ENCODE assay signal across 11 cellular contexts in genomic region chr2:142603761-142604160, GRCh38.
A peak's percentile ranks its signal among the peaks of the same experiment; 100 is the strongest.
DNase-seq lines count a peak whose midpoint lies in the region; ATAC-seq, FAIRE-seq and TF ChIP-seq lines count a peak whose summit lies in the region.
"Had no signal": no experiment of that assay in that cellular context is flagged by ENCODE, and none has a peak within 500 bp of the region (broad histone marks: within the 10 kb centered on the region; RNA-seq: fewer than 3 reads in every experiment).

No MANE protein-coding gene starts in this region.

- H3K36me3 ChIP-seq in A673 (ENCODE audit: insufficient read depth, low read length, poor library complexity, severe bottlenecking) (no peaks in the 10 kb centered on the region), Loucy (ENCODE audit: insufficient read depth, low read length) (no peaks in the 10 kb centered on the region), heart right ventricle (no peaks in the 10 kb centered on the region)

- ATAC-seq in HG03159 (IDR thresholded peaks at IDR 0.05; ENCODE audit: unreplicated experiment) (no peak), GM18909 (IDR thresholded peaks at IDR 0.05; ENCODE audit: poor library complexity, unreplicated experiment) (no peak), heart right ventricle (no peak)

- BruUV-seq in A673 (replicated peaks; lab: Mats Ljungman, UMichigan) = no TSS peak

- 40 to 69% methylated on average over 1 of the region's 1 CpG for WGBS in heart right ventricle, 2 donors

- no peak overlapping the region for H2AFZ ChIP-seq in Loucy (ENCODE audit: low read length)
- H2AFZ ChIP-seq: parathyroid adenoma had no signal

- POLR2A ChIA-PET in A673 (lab: Charles Lee; ENCODE audit: low non-redundant PET) = no interaction called here

- CTCF ChIA-PET in A673 (lab: Charles Lee) = interaction anchor here (0.6 to 1.0 kb wide), 3 partner anchors 438 to 1110 kb away, joined by 3 read pairs; no protein-coding TSS in a partner anchor

- FAIRE-seq in TTC549 (lab: Jason Lieb, UNC) (peak; percentile 46), frontal cortex (lab: Jason Lieb, UNC) (peak; percentile 31)

- peaks cover 34% of the 10 kb centered on the region for H3K4me1 ChIP-seq in A673 (ENCODE audit: insufficient read depth, low read length, poor library complexity, severe bottlenecking)
- H3K4me1 ChIP-seq in Loucy (ENCODE audit: insufficient read depth, low read length, poor library complexity, severe bottlenecking) = no peaks in the 10 kb centered on the region
- H3K4me1 ChIP-seq in heart right ventricle = no peaks in the 10 kb centered on the region
- H3K4me1 ChIP-seq: parathyroid adenoma had no signal

- H3K79me2 ChIP-seq in Loucy (ENCODE audit: insufficient read depth, low read length) = no peaks in the 10 kb centered on the region
- H3K79me2 ChIP-seq: parathyroid adenoma had no signal

- peak; percentile 57 for DNase-seq in A673 (ENCODE audit: low spot score)
- DNase-seq in frontal cortex (ENCODE audit: low spot score in 2 of 2) = no peak
- DNase-seq in stimulated activated CD4-positive, alpha-beta T cell treated with anti-CD3 and anti-CD28 coated beads, Interleukin-4, amount 100 ng/mL, for 1 hour = no peak
- DNase-seq in heart right ventricle = no peak
- DNase-seq: activated CD8-positive, alpha-beta memory T cell treated with anti-CD3 and anti-CD28 coated beads, Interleukin-2, amount 50 U/mL, for 48 hours; AML-193 had no signal

- no peak overlapping the region for H3K27ac ChIP-seq in A673 (ENCODE audit: low read depth, low read length, poor library complexity, severe bottlenecking)
- no peak overlapping the region for H3K27ac ChIP-seq in heart right ventricle
- H3K27ac ChIP-seq: parathyroid adenoma had no signal

- TF ChIP-seq CTCF in A673 (conservative IDR thresholded peaks at IDR 0.05; ENCODE audit: low read depth, low read length) (peak; percentile 71), Loucy (conservative IDR thresholded peaks at IDR 0.05; ENCODE audit: low read length) (peak; percentile 75), heart right ventricle (IDR thresholded peaks at IDR 0.05) (peak in 1 of 9 donors; percentile 24)

- H3K9me2 ChIP-seq in Loucy (replicated peaks; ENCODE audit: low read depth, low read length) = no peaks in the 10 kb centered on the region

- no peak overlapping the region for H3K4me3 ChIP-seq in A673 (ENCODE audit: low read depth, low read length, poor library complexity, severe bottlenecking)
- no peak overlapping the region for H3K4me3 ChIP-seq in Loucy (ENCODE audit: low read length, poor library complexity, severe bottlenecking)
- H3K4me3 ChIP-seq in heart right ventricle = no peak overlapping the region

- H4K20me1 ChIP-seq in Loucy (ENCODE audit: insufficient read depth, low read length, poor library complexity, severe bottlenecking) = no peaks in the 10 kb centered on the region

- no peaks in the 10 kb centered on the region for H3K9me3 ChIP-seq in A673 (ENCODE audit: low read depth, low read length, poor library complexity, severe bottlenecking)
- no peaks in the 10 kb centered on the region for H3K9me3 ChIP-seq in Loucy (ENCODE audit: insufficient read depth, low read depth, low read length)
- no peaks in the 10 kb centered on the region for H3K9me3 ChIP-seq in heart right ventricle

- H3F3A ChIP-seq in Loucy (ENCODE audit: low read depth) = no peaks in the 10 kb centered on the region

- H3K4me2 ChIP-seq in Loucy (ENCODE audit: low read depth, low read length, poor library complexity, severe bottlenecking) = no peak overlapping the region

- no peak overlapping the region for H3K9ac ChIP-seq in Loucy (ENCODE audit: low read depth, low read length, poor library complexity, severe bottlenecking)
- H3K9ac ChIP-seq: parathyroid adenoma had no signal

- H3K27me3 ChIP-seq in A673 (replicated peaks; ENCODE audit: insufficient read depth, low read depth, low read length, poor library complexity) (no peaks in the 10 kb centered on the region), Loucy (ENCODE audit: insufficient read depth, low read length, poor library complexity, severe bottlenecking) (no peaks in the 10 kb centered on the region), heart right ventricle (no peaks in the 10 kb centered on the region)

- intact Hi-C loops in A673 (cut with micrococcal nuclease; ENCODE audit: unreplicated experiment) (loop anchor here (1.0 kb wide), 1 partner anchor 60 kb away; no protein-coding TSS in a partner anchor), heart right ventricle (cut with DNase I) (no loop called here)
